Comparison of ENCODE assay signal across 8 cellular contexts in the genomic region with DNA sequence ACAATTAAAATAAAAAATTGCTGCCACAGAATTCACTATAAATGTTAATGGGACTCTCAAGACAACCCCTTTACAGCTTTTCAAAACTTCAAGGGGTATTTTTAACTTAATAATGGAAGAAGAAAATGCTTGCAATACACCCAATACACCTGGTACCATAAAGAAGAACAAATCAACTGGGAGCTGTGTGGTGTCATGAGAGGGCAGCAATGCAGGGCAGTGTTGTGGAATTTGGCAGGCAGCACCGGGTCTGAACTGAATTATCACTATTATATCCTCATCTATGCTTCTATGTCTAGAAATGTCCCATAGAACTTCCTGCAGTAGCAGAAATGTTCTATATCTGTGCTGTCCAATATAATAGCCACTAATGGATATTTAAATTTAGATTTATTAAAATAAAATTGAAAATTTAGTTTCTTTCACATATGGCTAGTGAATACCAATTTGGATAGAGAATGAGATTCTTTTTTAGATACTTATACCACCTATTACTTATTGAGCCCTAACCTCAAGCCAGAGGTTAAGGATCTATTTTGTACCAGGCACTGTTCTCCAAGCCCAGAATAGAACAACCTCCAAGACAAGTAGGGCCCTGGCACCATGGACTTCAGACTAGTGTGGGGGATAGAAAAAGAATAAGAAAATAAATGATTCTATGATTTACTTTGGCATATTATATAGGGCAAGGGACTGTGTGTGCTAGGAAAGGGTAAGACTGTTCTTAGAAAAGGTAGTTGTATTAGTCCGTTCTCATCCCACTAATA.
"Had no signal": no experiment of that assay in that cellular context is flagged by ENCODE, and none has a peak within 500 bp of the region (broad histone marks: within the 10 kb centered on the region; RNA-seq: fewer than 3 reads in every experiment).

No MANE protein-coding gene starts in this region.

- ATAC-seq: GM12878 had no signal

- DNase-seq: GDM1, GF-D8 had no signal

- FAIRE-seq: G401.6, GM12878, GM12891, GM12892, GM18507, GM19239 had no signal

- H3K4me3 ChIP-seq: GM12878 had no signal
